7 cellular contexts compared by ENCODE assay signal in the genomic region with DNA sequence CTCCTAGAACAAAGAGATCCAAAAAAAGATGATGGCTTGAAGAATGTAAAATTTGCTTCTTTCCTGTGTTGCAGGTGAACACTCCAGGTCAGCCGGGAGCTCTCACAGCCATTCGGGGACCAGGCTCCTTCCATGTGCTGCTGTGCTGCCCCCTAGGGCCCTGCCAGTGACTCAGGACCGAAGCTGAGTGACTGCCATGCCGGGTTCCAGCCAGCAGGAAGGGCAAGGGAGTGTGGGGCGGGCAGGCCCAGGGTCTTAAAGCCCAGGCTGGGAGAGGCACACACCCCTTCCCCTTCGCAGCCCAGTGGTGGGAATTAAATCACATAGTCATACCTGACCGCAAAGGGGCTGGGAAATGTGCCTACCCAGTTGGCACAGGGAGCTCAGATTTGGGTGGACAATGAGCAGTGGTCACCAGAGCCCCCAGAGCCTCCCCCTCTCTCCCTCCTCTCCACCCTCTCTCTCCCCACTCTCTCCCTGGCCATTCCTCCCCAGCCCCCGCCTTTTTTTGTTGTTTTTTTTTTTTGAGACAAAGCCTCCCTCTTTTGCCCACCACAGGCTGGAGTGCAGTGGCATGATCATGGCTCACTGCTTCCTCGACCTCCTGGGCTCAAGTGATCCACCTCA.
DNase-seq lines count a peak whose midpoint lies in the region; ATAC-seq and TF ChIP-seq lines count a peak whose summit lies in the region.

No MANE protein-coding gene starts in this region.

- DNase-seq in GM12864 (ENCODE audit: low read depth) (no peak), NCI-H1092 treated with DMSO at 0.1 percent for 48 hours (lab: John Stamatoyannopoulos, UW) (peak; percentile 83), SHP77 treated with DMSO at 0.1 percent for 48 hours (lab: John Stamatoyannopoulos, UW) (peak; percentile 58), astrocyte of the hippocampus (ENCODE audit: low read depth, low spot score) (peak; percentile 83), iPS-NIHi11 (ENCODE audit: low spot score) (peak; percentile 91)
- DNase-seq in stimulated activated CD4-positive, alpha-beta T cell treated with anti-CD3 and anti-CD28 coated beads, Interleukin-4, amount 100 ng/mL, for 1 hour = peak; percentile 53

- peak; percentile 93 for TF ChIP-seq CTCF in GM12864 (IDR thresholded peaks at IDR 0.05; ENCODE audit: low read depth, low read length, missing control alignments)

- no peak for ATAC-seq in GM19463 (IDR thresholded peaks at IDR 0.05; ENCODE audit: unreplicated experiment)

- H3K4me3 ChIP-seq in GM12864 (ENCODE audit: low read depth, low read length) = no peak overlapping the region
